ENCODE assay signal across 22 cellular contexts in genomic region chr19:39817888-39818561, GRCh38. TPM values are rescaled to one million over a fixed set of nuclear protein-coding genes. Genes with fewer than 3 reads are reported as not detected.
DNase-seq lines count a peak whose midpoint lies in the region; ATAC-seq, FAIRE-seq and TF ChIP-seq lines count a peak whose summit lies in the region.
"Had no signal": no experiment of that assay in that cellular context is flagged by ENCODE, and none has a peak within 500 bp of the region (broad histone marks: within the 10 kb centered on the region; RNA-seq: fewer than 3 reads in every experiment).

No MANE protein-coding gene starts in this region.

- H4K8ac ChIP-seq in neuronal stem cell (ENCODE audit: low read depth, low read length): no peak overlapping the region

- no peak overlapping the region for H2BK5ac ChIP-seq in neuronal stem cell (ENCODE audit: low read length)

- no peaks in the 10 kb centered on the region for H3K79me1 ChIP-seq in neuronal stem cell (ENCODE audit: low read depth, low read length)

- no TSS peak for BruUV-seq in GM12878 (replicated peaks; lab: Mats Ljungman, UMichigan)

- H3K4me1 ChIP-seq in GM12878 (ENCODE audit: control insufficient read depth, insufficient read depth, low read length): peaks cover 33% of the 10 kb centered on the region
- H3K4me1 ChIP-seq in neuronal stem cell (ENCODE audit: control insufficient read depth in 2 of 2, insufficient read depth in 1 of 2, low read depth in 1 of 2, low read length in 2 of 2): peaks cover 0 to 4% of the 10 kb centered on the region in 2 donors
- H3K4me1 ChIP-seq: Caco-2, Peyer's patch had no signal

- no peak overlapping the region for H3K23ac ChIP-seq in neuronal stem cell (ENCODE audit: low read depth, low read length, poor library complexity)

- H2BK120ac ChIP-seq in neuronal stem cell (ENCODE audit: low read depth, low read length): no peak overlapping the region

- no peak for FAIRE-seq in GM12878 (lab: Jason Lieb, UNC)
- FAIRE-seq: H54 had no signal

- no peak overlapping the region for H3K4ac ChIP-seq in neuronal stem cell (ENCODE audit: low read length)

- ATAC-seq in GM12878 (no peak), HG03520 (IDR thresholded peaks at IDR 0.05; ENCODE audit: unreplicated experiment) (no peak)
- no peak for ATAC-seq in stimulated activated naive B cell treated with anti-CD40 and anti-IgM and Interleukin-4, amounts not matched to agents 10 μg/mL and 1 μg/mL and 100 μg/mL, for 72 hours (replicated peaks)

- H3K4me1 Mint-ChIP-seq in activated T-cell treated with anti-CD3 and anti-CD28 coated beads, Interleukin-2, amount 50 U/mL, for 24 hours (ENCODE audit: low read depth): peaks cover 12% of the 10 kb centered on the region
- peaks cover 25 to 32% of the 10 kb centered on the region in 2 donors for H3K4me1 Mint-ChIP-seq in stimulated activated naive B cell treated with anti-CD40 and anti-IgM and Interleukin-4, amounts not matched to agents 10 μg/mL and 1 μg/mL and 100 μg/mL, for 72 hours

- in situ Hi-C loops in GM12878 (cut with MboI): no loop called here

- peaks cover 26% of the 10 kb centered on the region for H3K36me3 Mint-ChIP-seq in activated T-cell treated with anti-CD3 and anti-CD28 coated beads, Interleukin-2, amount 50 U/mL, for 24 hours (ENCODE audit: low read depth)
- peaks cover 25 to 34% of the 10 kb centered on the region in 2 donors for H3K36me3 Mint-ChIP-seq in stimulated activated naive B cell treated with anti-CD40 and anti-IgM and Interleukin-4, amounts not matched to agents 10 μg/mL and 1 μg/mL and 100 μg/mL, for 72 hours
- H3K36me3 Mint-ChIP-seq: IgD-negative memory B cell had no signal

- no peaks in the 10 kb centered on the region; the same call in 1 of the 2 replicates for H3K79me2 ChIP-seq in GM12878 (ENCODE audit: control insufficient read depth, insufficient read depth, low read length)

- TF ChIP-seq EP300 in GM12878 (IDR thresholded peaks at IDR 0.05; ENCODE audit: borderline replicate concordance in 1 of 2, control insufficient read depth in 1 of 2, low read depth in 2 of 2, low read length in 2 of 2): no peak

- no peak overlapping the region for H3K18ac ChIP-seq in neuronal stem cell (ENCODE audit: low read length)

- H3K4me3 ChIP-seq in GM12878: no peak overlapping the region
- no peak overlapping the region for H3K4me3 ChIP-seq in neuronal stem cell (ENCODE audit: low read length in 2 of 2)
- H3K4me3 ChIP-seq: BLaER1 treated with 17β-estradiol and CSF1 and Interleukin-3, amounts not matched to agents 10 nM and 100 nM; Peyer's patch had no signal

- POLR2A ChIA-PET in GM12878 (lab: Charles Lee): interaction anchor here (0.6 to 3.9 kb wide), 7 partner anchors 13 to 82 kb away, joined by 3 to 29 read pairs (median 4); partner anchors contain the start of genes DYRK1B and FBL

- no peak overlapping the region for H2BK15ac ChIP-seq in neuronal stem cell (ENCODE audit: low read length)

- H2BK12ac ChIP-seq in neuronal stem cell (ENCODE audit: low read length): no peak overlapping the region

- H4K91ac ChIP-seq in neuronal stem cell (ENCODE audit: low read depth, low read length, poor library complexity): no peak overlapping the region

- H2AFZ ChIP-seq in GM12878 (ENCODE audit: control insufficient read depth, low read depth, low read length): no peak overlapping the region
- H2AFZ ChIP-seq in neuronal stem cell (ENCODE audit: low read length): no peak overlapping the region

- SMC1A ChIA-PET in GM12878 (lab: Charles Lee; ENCODE audit: uncharacterized antibody, unreplicated experiment): interaction anchor here (0.6 to 5.4 kb wide), 9 partner anchors 13 to 144 kb away, joined by 3 to 32 read pairs (median 8); partner anchors contain the start of gene DYRK1B

- CTCF ChIA-PET in GM12878 (lab: Yijun Ruan, JAX): interaction anchor here (1.0 to 9.9 kb wide), 6 partner anchors 13 to 143 kb away, joined by 3 to 83 read pairs (median 10); partner anchors contain the start of genes DYRK1B and FBL

- H3K27ac Mint-ChIP-seq in activated T-cell treated with anti-CD3 and anti-CD28 coated beads, Interleukin-2, amount 50 U/mL, for 24 hours: peak overlapping the region; percentile 4
- peak overlapping the region; percentile 90 for H3K27ac Mint-ChIP-seq in stimulated activated naive B cell treated with anti-CD40 and anti-IgM and Interleukin-4, amounts not matched to agents 10 μg/mL and 1 μg/mL and 100 μg/mL, for 72 hours
- H3K27ac Mint-ChIP-seq: CD4-positive, alpha-beta memory T cell had no signal

- WGBS in GM12878 (ENCODE audit: insufficient coverage, insufficient replicate concordance, low lambda C conversion rate, missing lambda C conversion rate): 92% methylated on average over 12 of the region's 12 CpGs
- WGBS in neuronal stem cell (ENCODE audit: extremely low coverage in 2 of 2, insufficient read length in 2 of 2, insufficient replicate concordance in 1 of 2), 2 donors: no CpG with 5 or more reads among the region's 12 CpGs

- no peaks in the 10 kb centered on the region; a peak in 1 of 4 replicates for H3K36me3 ChIP-seq in GM12878 (ENCODE audit: control insufficient read depth in 2 of 2, insufficient read depth in 2 of 2, low read length in 1 of 2)
- H3K36me3 ChIP-seq in neuronal stem cell (replicated peaks in 1 of 2; ENCODE audit: control insufficient read depth in 2 of 2, insufficient read depth in 2 of 2, low read length in 2 of 2): peaks cover 4 to 5% of the 10 kb centered on the region in 2 donors
- H3K36me3 ChIP-seq: Peyer's patch had no signal

- no peaks in the 10 kb centered on the region for H3K27me3 Mint-ChIP-seq in activated T-cell treated with anti-CD3 and anti-CD28 coated beads, Interleukin-2, amount 50 U/mL, for 24 hours
- no peaks in the 10 kb centered on the region for H3K27me3 Mint-ChIP-seq in stimulated activated naive B cell treated with anti-CD40 and anti-IgM and Interleukin-4, amounts not matched to agents 10 μg/mL and 1 μg/mL and 100 μg/mL, for 72 hours
- H3K27me3 Mint-ChIP-seq: CD4-positive, alpha-beta memory T cell; IgD-negative memory B cell had no signal

- intact Hi-C loops in GM12878 (cut with micrococcal nuclease; ENCODE audit: unreplicated experiment): no loop called here

- no peak overlapping the region for H3K4me3 Mint-ChIP-seq in activated T-cell treated with anti-CD3 and anti-CD28 coated beads, Interleukin-2, amount 50 U/mL, for 24 hours
- H3K4me3 Mint-ChIP-seq in stimulated activated naive B cell treated with anti-CD40 and anti-IgM and Interleukin-4, amounts not matched to agents 10 μg/mL and 1 μg/mL and 100 μg/mL, for 72 hours: no peak overlapping the region
- H3K4me3 Mint-ChIP-seq: CD4-positive, alpha-beta memory T cell; IgD-negative memory B cell had no signal

- RAD21 ChIA-PET in GM12878 (lab: Charles Lee; ENCODE audit: unreplicated experiment): interaction anchor here (1.0 to 3.8 kb wide), 7 partner anchors 16 to 142 kb away, joined by 3 to 20 read pairs (median 4); partner anchors contain the start of gene DYRK1B

- no peak overlapping the region for H3K14ac ChIP-seq in neuronal stem cell (ENCODE audit: low read length)

- no peak for TF ChIP-seq CTCF in GM12878 (IDR thresholded peaks at IDR 0.05 in 2 of 3, conservative IDR thresholded peaks at IDR 0.05 in 1 of 3; ENCODE audit: control insufficient read depth in 2 of 3, extremely low read depth in 1 of 3, insufficient read depth in 1 of 3, low read depth in 3 of 3, low read length in 3 of 3)

- no peaks in the 10 kb centered on the region for H3K9me3 Mint-ChIP-seq in activated T-cell treated with anti-CD3 and anti-CD28 coated beads, Interleukin-2, amount 50 U/mL, for 24 hours
- no peaks in the 10 kb centered on the region for H3K9me3 Mint-ChIP-seq in stimulated activated naive B cell treated with anti-CD40 and anti-IgM and Interleukin-4, amounts not matched to agents 10 μg/mL and 1 μg/mL and 100 μg/mL, for 72 hours
- H3K9me3 Mint-ChIP-seq: CD4-positive, alpha-beta memory T cell; IgD-negative memory B cell had no signal

- H3K9me3 ChIP-seq in GM12878 (replicated peaks; ENCODE audit: control insufficient read depth, insufficient read depth, low read length) (no peaks in the 10 kb centered on the region), neuronal stem cell (replicated peaks in 1 of 2; ENCODE audit: control insufficient read depth in 2 of 2, insufficient read depth in 1 of 2, low read depth in 1 of 2, low read length in 2 of 2) (peaks cover 0 to 2% of the 10 kb centered on the region in 2 donors)
- H3K9me3 ChIP-seq: BLaER1 treated with 17β-estradiol and CSF1 and Interleukin-3, amounts not matched to agents 10 nM and 100 nM; Caco-2; Peyer's patch had no signal

- H4K20me1 ChIP-seq in GM12878 (ENCODE audit: control insufficient read depth, insufficient read depth): no peaks in the 10 kb centered on the region

- H3K9ac ChIP-seq in GM12878 (ENCODE audit: control insufficient read depth, insufficient read depth, low read length): no peak overlapping the region
- peak overlapping the region; percentile 63 for H3K9ac ChIP-seq in neuronal stem cell (ENCODE audit: low read depth, low read length, poor library complexity)
- H3K9ac ChIP-seq: BLaER1 treated with 17β-estradiol and CSF1 and Interleukin-3, amounts not matched to agents 10 nM and 100 nM had no signal

- H2AK5ac ChIP-seq in neuronal stem cell (ENCODE audit: low read depth, low read length): no peak overlapping the region

- no peak for DNase-seq in activated T-cell treated with anti-CD3 and anti-CD28 coated beads, Interleukin-2, amount 50 U/mL, for 24 hours
- no peak for DNase-seq in activated T-cell treated with anti-CD3 and anti-CD28 coated beads, Interleukin-2, amount 50 U/mL, for 48 hours
- DNase-seq in GM12878 (ENCODE audit: low read depth, low spot score): no peak
- no peak for DNase-seq in neuronal stem cell (ENCODE audit: low spot score)
- no peak for DNase-seq in stimulated activated naive B cell treated with anti-CD40 and anti-IgM and Interleukin-4, amounts not matched to agents 10 μg/mL and 1 μg/mL and 100 μg/mL, for 72 hours
- DNase-seq in iPS-NIHi7 (ENCODE audit: extremely low spot score): no peak
- DNase-seq in substantia nigra (lab: John Stamatoyannopoulos, UW): no peak
- DNase-seq: 8988T; Caco-2; CD4-positive, alpha-beta memory T cell; DMS 273 treated with DMSO at 0.1 percent for 48 hours; DND-41; NCI-H1105 treated with DMSO at 0.1 percent for 48 hours; NCI-H2029 treated with DMSO at 0.1 percent for 48 hours; NCI-H345; NCI-H524 treated with DMSO at 0.1 percent for 48 hours; NCI-H82; Peyer's patch had no signal

- peak overlapping the region; percentile 47 for H3K27ac ChIP-seq in GM12878 (ENCODE audit: control insufficient read depth, insufficient read depth)
- H3K27ac ChIP-seq in neuronal stem cell (replicated peaks; ENCODE audit: low read length): no peak overlapping the region
- no peak overlapping the region for H3K27ac ChIP-seq in substantia nigra (ENCODE audit: low read depth, low read length, poor library complexity, severe bottlenecking)
- H3K27ac ChIP-seq: BLaER1 treated with 17β-estradiol and CSF1 and Interleukin-3, amounts not matched to agents 10 nM and 100 nM; Peyer's patch had no signal

- no peak for TF ChIP-seq RAD21 in GM12878 (IDR thresholded peaks at IDR 0.05; ENCODE audit: insufficient read depth, low read depth, low read length)

- H3K27me3 ChIP-seq in GM12878 (replicated peaks in 1 of 2; ENCODE audit: control insufficient read depth in 2 of 2, insufficient read depth in 2 of 2, low read length in 1 of 2) (no peaks in the 10 kb centered on the region), neuronal stem cell (ENCODE audit: control insufficient read depth in 3 of 3, insufficient read depth in 3 of 3, low read depth in 1 of 3, low read length in 3 of 3) (no peaks in the 10 kb centered on the region)
- H3K27me3 ChIP-seq: BLaER1 treated with 17β-estradiol and CSF1 and Interleukin-3, amounts not matched to agents 10 nM and 100 nM; Peyer's patch had no signal

- H3K4me2 ChIP-seq in GM12878 (ENCODE audit: control insufficient read depth, insufficient read depth) (peak overlapping the region; percentile 1; the same call in 1 of the 2 replicates), neuronal stem cell (ENCODE audit: insufficient read depth, low read length, poor library complexity, severe bottlenecking) (no peak overlapping the region)

- no peak for TF ChIP-seq POLR2A in GM12878 (IDR thresholded peaks at IDR 0.05; ENCODE audit: low read depth, low read length)

RNA-seq across cellular contexts. Expression of gene DYRK1B, which starts 15.9 kb away (rescaled TPM):
- total RNA-seq in GM12878 (2013; cell fraction: nucleolus; rRNA removed): 16.4 and 22.3 TPM in 2 replicates
- 2.9 and 3.6 TPM in 2 replicates for total RNA-seq in GM12878 (2014; rRNA removed)
- 1.7 and 2.0 TPM in 2 replicates for total RNA-seq in GM12878 (2014; rRNA removed; fragmentation: Illumina TruSeq; extraction: Trizol)
- total RNA-seq in GM12878 (2021): 8.9 and 10.2 TPM in 2 replicates
- polyA plus RNA-seq in GM12878 (2011; ENCODE audit: low read depth): 2.7 TPM
- 2.7 and 2.9 TPM in 2 replicates for polyA plus RNA-seq in GM12878 (2011; rRNA removed)
- 2.8 and 2.9 TPM in 2 replicates for polyA plus RNA-seq in GM12878 (2011; cell fraction: cytosol; rRNA removed)
- polyA plus RNA-seq in GM12878 (2011; cell fraction: nucleus; rRNA removed): 15.8 and 19.4 TPM in 2 replicates
- polyA plus RNA-seq in GM12878 (2012): 5.4 and 7.8 TPM in 2 replicates
- polyA plus RNA-seq in GM12878 (2014; fragmentation: Illumina TruSeq; extraction: Trizol): 2.1 and 3.4 TPM in 2 replicates
- polyA plus RNA-seq in GM12878 (2014; fragmentation: Nextera tagmentation; extraction: Ambion mirVana): under 1 TPM in 1 of 2 experiments, not detected in 1; 0.07 TPM
- polyA plus RNA-seq in GM12878 (2014; rRNA removed): 5.6 and 6.0 TPM in 2 replicates
- 1 to 10 TPM; 2.9 to 4.3 TPM for polyA plus RNA-seq in GM12878 (2016; fragmentation: Nextera tagmentation; extraction: Ambion mirVana)
- polyA minus RNA-seq in GM12878 (2011; rRNA and poly(A)+ RNA removed): 4.2 and 8.9 TPM in 2 replicates
- polyA minus RNA-seq in GM12878 (2011; cell fraction: cytosol; rRNA and poly(A)+ RNA removed): 2.4 and 4.0 TPM in 2 replicates
- polyA minus RNA-seq in GM12878 (2011; cell fraction: nucleus; rRNA and poly(A)+ RNA removed): 7.5 and 11.5 TPM in 2 replicates
- polyA plus RNA-seq in neuronal stem cell (2013, experiment 1 of 2): 36.7 TPM
- 35.1 TPM for polyA plus RNA-seq in neuronal stem cell (2013, experiment 2 of 2)

RNA-seq across cellular contexts. Expression of gene FBL, which starts 28.2 kb away (rescaled TPM):
- 50.2 and 52.7 TPM in 2 replicates for total RNA-seq in GM12878 (2013; cell fraction: nucleolus; rRNA removed)
- total RNA-seq in GM12878 (2014; rRNA removed): 323 and 343 TPM in 2 replicates
- 497 and 501 TPM in 2 replicates for total RNA-seq in GM12878 (2014; rRNA removed; fragmentation: Illumina TruSeq; extraction: Trizol)
- 534 and 544 TPM in 2 replicates for total RNA-seq in GM12878 (2021)
- polyA plus RNA-seq in GM12878 (2011; ENCODE audit: low read depth): 747 TPM
- 442 and 775 TPM in 2 replicates for polyA plus RNA-seq in GM12878 (2011; rRNA removed)
- 1,104 and 1,118 TPM in 2 replicates for polyA plus RNA-seq in GM12878 (2011; cell fraction: cytosol; rRNA removed)
- 303 and 389 TPM in 2 replicates for polyA plus RNA-seq in GM12878 (2011; cell fraction: nucleus; rRNA removed)
- polyA plus RNA-seq in GM12878 (2012): 462 and 532 TPM in 2 replicates
- 865 and 1,083 TPM in 2 replicates for polyA plus RNA-seq in GM12878 (2014; fragmentation: Illumina TruSeq; extraction: Trizol)
- polyA plus RNA-seq in GM12878 (2014; fragmentation: Nextera tagmentation; extraction: Ambion mirVana): 100 to 1,000 TPM; 156 to 460 TPM
- 568 and 589 TPM in 2 replicates for polyA plus RNA-seq in GM12878 (2014; rRNA removed)
- polyA plus RNA-seq in GM12878 (2016; fragmentation: Nextera tagmentation; extraction: Ambion mirVana): 100 to 1,000 TPM; 253 to 257 TPM
- 892 and 964 TPM in 2 replicates for polyA minus RNA-seq in GM12878 (2011; rRNA and poly(A)+ RNA removed)
- 147 and 180 TPM in 2 replicates for polyA minus RNA-seq in GM12878 (2011; cell fraction: cytosol; rRNA and poly(A)+ RNA removed)
- 36.1 and 62.5 TPM in 2 replicates for polyA minus RNA-seq in GM12878 (2011; cell fraction: nucleus; rRNA and poly(A)+ RNA removed)
- polyA plus RNA-seq in neuronal stem cell (2013, experiment 1 of 2): 435 TPM
- 415 TPM for polyA plus RNA-seq in neuronal stem cell (2013, experiment 2 of 2)

RNA-seq across cellular contexts. Expression of gene LEUTX, which starts 39.4 kb away (rescaled TPM):
- not detected in 2 replicates for total RNA-seq in GM12878 (2013; cell fraction: nucleolus; rRNA removed)
- total RNA-seq in GM12878 (2014; rRNA removed): not detected in 2 replicates
- total RNA-seq in GM12878 (2014; rRNA removed; fragmentation: Illumina TruSeq; extraction: Trizol): not detected in 2 replicates
- not detected in 2 replicates for total RNA-seq in GM12878 (2021)
- polyA plus RNA-seq in GM12878 (2011; ENCODE audit: low read depth): not detected
- polyA plus RNA-seq in GM12878 (2011; rRNA removed): not detected in 2 replicates
- not detected in 2 replicates for polyA plus RNA-seq in GM12878 (2011; cell fraction: cytosol; rRNA removed)
- polyA plus RNA-seq in GM12878 (2011; cell fraction: nucleus; rRNA removed): not detected in 2 replicates
- 0.27 and 0.39 TPM in 2 replicates for polyA plus RNA-seq in GM12878 (2012)
- 0.46 TPM in 1 of 2 replicates, not detected in the other for polyA plus RNA-seq in GM12878 (2014; fragmentation: Illumina TruSeq; extraction: Trizol)
- under 1 TPM; 0.29 to 0.40 TPM for polyA plus RNA-seq in GM12878 (2014; fragmentation: Nextera tagmentation; extraction: Ambion mirVana)
- polyA plus RNA-seq in GM12878 (2014; rRNA removed): 0.33 and 0.91 TPM in 2 replicates
- polyA plus RNA-seq in GM12878 (2016; fragmentation: Nextera tagmentation; extraction: Ambion mirVana): under 1 TPM; 0.39 to 0.44 TPM
- polyA minus RNA-seq in GM12878 (2011; rRNA and poly(A)+ RNA removed): 0.36 TPM in 1 of 2 replicates, not detected in the other
- not detected in 2 replicates for polyA minus RNA-seq in GM12878 (2011; cell fraction: cytosol; rRNA and poly(A)+ RNA removed)
- not detected in 2 replicates for polyA minus RNA-seq in GM12878 (2011; cell fraction: nucleus; rRNA and poly(A)+ RNA removed)
- not detected for polyA plus RNA-seq in neuronal stem cell (2013, experiment 1 of 2)
- not detected for polyA plus RNA-seq in neuronal stem cell (2013, experiment 2 of 2)
- total RNA-seq: Caco-2; CD4-positive, alpha-beta memory T cell; Peyer's patch had no signal
- polyA plus RNA-seq: CD4-positive, alpha-beta memory T cell; IgD-negative memory B cell had no signal
